In the genomic region with DNA sequence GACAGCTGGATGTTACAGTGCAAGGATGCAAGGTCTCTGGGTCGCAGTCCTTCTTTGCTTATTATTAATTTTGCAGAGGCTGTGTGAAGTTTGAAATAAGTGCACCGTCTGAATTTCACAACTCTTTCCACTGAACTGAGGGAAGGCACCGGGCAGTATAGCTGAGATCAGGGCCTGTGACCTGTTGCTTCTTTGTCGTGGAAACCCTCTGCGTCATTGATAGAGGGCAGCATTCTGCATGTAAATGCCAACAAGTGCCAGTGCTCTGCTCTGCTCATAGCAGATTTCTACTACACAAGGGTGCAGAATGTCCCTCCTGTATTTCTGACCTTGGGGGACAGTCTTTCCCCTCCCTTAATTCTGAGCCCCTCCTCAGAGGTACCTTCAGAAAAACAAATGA, we compare ENCODE assay signal across 1 cellular context.
TF ChIP-seq lines count a peak whose summit lies in the region.

No MANE protein-coding gene starts in this region.

TF ChIP-seq in HepG2, 621 proteins besides CTCF, POLR2A, EP300 and RAD21:
- TF ChIP-seq BATF2 (CRISPR knock-in tag; IDR thresholded peaks at IDR 0.05), result no peak
- TF ChIP-seq STAG1 (CRISPR knock-in tag; IDR thresholded peaks at IDR 0.05), result 0 out of 2 replicates have a peak, but pooled peaks have one; percentile 6
TF ChIP-seq in HepG2: peak in this region for 1.
